ENCODE assay signal across 13 cellular contexts in the genomic region with DNA sequence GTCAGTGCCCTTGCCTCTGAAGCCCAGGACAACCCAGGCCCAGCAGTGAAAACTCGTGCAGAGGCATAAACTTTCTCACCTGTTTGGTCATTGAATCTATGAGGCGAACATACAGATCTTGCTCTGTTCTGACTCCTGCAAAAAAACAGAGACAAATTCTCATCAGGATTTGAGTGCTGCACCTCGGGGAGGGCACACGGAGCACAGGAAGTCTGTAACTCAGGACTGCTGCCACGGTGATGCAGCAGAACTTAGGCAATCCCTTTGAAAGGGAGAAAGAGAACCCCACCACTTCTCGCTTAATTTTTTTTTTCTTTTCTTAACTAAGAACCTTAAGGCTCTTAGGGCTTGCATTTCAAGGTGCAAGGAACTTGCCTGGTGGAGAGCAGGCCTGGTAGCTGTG. TPM values are rescaled to one million over a fixed set of nuclear protein-coding genes. Genes with fewer than 3 reads are reported as not detected.
DNase-seq lines count a peak whose midpoint lies in the region; ATAC-seq and TF ChIP-seq lines count a peak whose summit lies in the region.
"Had no signal": no experiment of that assay in that cellular context is flagged by ENCODE, and none has a peak within 500 bp of the region (broad histone marks: within the 10 kb centered on the region; RNA-seq: fewer than 3 reads in every experiment).

No MANE protein-coding gene starts in this region.

- no peak overlapping the region for H3K27ac Mint-ChIP-seq in activated CD8-positive, alpha-beta memory T cell treated with anti-CD3 and anti-CD28 coated beads, Interleukin-2, amount 10 ng/mL, durations not matched to agents 7 days and 5 days
- no peak overlapping the region for H3K27ac Mint-ChIP-seq in stimulated activated effector memory CD8-positive, alpha-beta T cell treated with anti-CD3 and anti-CD28 coated beads, Interleukin-12 subunit alpha, Interleukin-12 subunit beta, amount 100 ng/mL, for 72 hours

- H2AFZ ChIP-seq in hepatocyte = no peak overlapping the region

- H3K9me2 ChIP-seq in hepatocyte (replicated peaks; ENCODE audit: insufficient read depth) = no peaks in the 10 kb centered on the region

- H3K4me3 ChIP-seq in hepatocyte = no peak overlapping the region

- H3K36me3 ChIP-seq in hepatocyte (replicated peaks; ENCODE audit: insufficient read depth, low read depth) = no peaks in the 10 kb centered on the region
- H3K36me3 ChIP-seq: ascending aorta had no signal

- no peak overlapping the region for H3K4me3 Mint-ChIP-seq in activated CD8-positive, alpha-beta memory T cell treated with anti-CD3 and anti-CD28 coated beads, Interleukin-2, amount 10 ng/mL, durations not matched to agents 7 days and 5 days
- H3K4me3 Mint-ChIP-seq in stimulated activated effector memory CD8-positive, alpha-beta T cell treated with anti-CD3 and anti-CD28 coated beads, Interleukin-12 subunit alpha, Interleukin-12 subunit beta, amount 100 ng/mL, for 72 hours = peak overlapping the region; percentile 65

- H3K27me3 Mint-ChIP-seq in activated CD8-positive, alpha-beta memory T cell treated with anti-CD3 and anti-CD28 coated beads, Interleukin-2, amount 10 ng/mL, durations not matched to agents 7 days and 5 days = peaks cover 66% of the 10 kb centered on the region

- peak overlapping the region; percentile 100 for H3K4me2 ChIP-seq in hepatocyte

- H3K4me1 Mint-ChIP-seq in activated CD8-positive, alpha-beta memory T cell treated with anti-CD3 and anti-CD28 coated beads, Interleukin-2, amount 10 ng/mL, durations not matched to agents 7 days and 5 days = peaks cover 14% of the 10 kb centered on the region
- peaks cover 17% of the 10 kb centered on the region for H3K4me1 Mint-ChIP-seq in stimulated activated effector memory CD8-positive, alpha-beta T cell treated with anti-CD3 and anti-CD28 coated beads, Interleukin-12 subunit alpha, Interleukin-12 subunit beta, amount 100 ng/mL, for 72 hours

- no peak for TF ChIP-seq CTCF in hepatocyte (IDR thresholded peaks at IDR 0.05; ENCODE audit: poor library complexity)

- peaks cover 90% of the 10 kb centered on the region for H3K27me3 ChIP-seq in hepatocyte

- no peaks in the 10 kb centered on the region for H3K9me3 ChIP-seq in hepatocyte (ENCODE audit: low read depth)
- H3K9me3 ChIP-seq: ascending aorta had no signal

- WGBS in hepatocyte (ENCODE audit: low lambda C conversion rate, missing lambda C conversion rate) = 20% methylated on average over 6 of the region's 6 CpGs

- peaks cover 5% of the 10 kb centered on the region for H3K36me3 Mint-ChIP-seq in activated CD8-positive, alpha-beta memory T cell treated with anti-CD3 and anti-CD28 coated beads, Interleukin-2, amount 10 ng/mL, durations not matched to agents 7 days and 5 days
- peaks cover 13% of the 10 kb centered on the region for H3K36me3 Mint-ChIP-seq in stimulated activated effector memory CD8-positive, alpha-beta T cell treated with anti-CD3 and anti-CD28 coated beads, Interleukin-12 subunit alpha, Interleukin-12 subunit beta, amount 100 ng/mL, for 72 hours

- H3K27ac ChIP-seq in hepatocyte = no peak overlapping the region
- H3K27ac ChIP-seq: ascending aorta had no signal

- ATAC-seq in activated CD8-positive, alpha-beta memory T cell treated with anti-CD3 and anti-CD28 coated beads, Interleukin-2, amount 10 ng/mL, durations not matched to agents 7 days and 5 days = no peak
- no peak for ATAC-seq in stimulated activated effector memory CD8-positive, alpha-beta T cell treated with anti-CD3 and anti-CD28 coated beads, Interleukin-12 subunit alpha, Interleukin-12 subunit beta, amount 100 ng/mL, for 72 hours
- ATAC-seq in HG02623 (IDR thresholded peaks at IDR 0.05; ENCODE audit: unreplicated experiment) = no peak
- ATAC-seq: Panc1 had no signal

- CTCF ChIA-PET in activated CD8-positive, alpha-beta memory T cell treated with anti-CD3 and anti-CD28 coated beads, Interleukin-2, amount 10 ng/mL, durations not matched to agents 7 days and 5 days (lab: Charles Lee) = interaction anchor here (0.6 kb wide), 1 partner anchor 86 kb away, joined by 3 read pairs; no protein-coding TSS in a partner anchor

- no peaks in the 10 kb centered on the region for H3K79me2 ChIP-seq in hepatocyte

- peak; percentile 7 for DNase-seq in activated CD8-positive, alpha-beta memory T cell treated with anti-CD3 and anti-CD28 coated beads, Interleukin-2, amount 10 ng/mL, durations not matched to agents 7 days and 5 days
- no peak for DNase-seq in activated CD8-positive, alpha-beta memory T cell treated with anti-CD3 and anti-CD28 coated beads, Interleukin-2, amount 50 U/mL, for 48 hours
- DNase-seq in NCI-H69 (lab: John Stamatoyannopoulos, UW) (peak; percentile 43), hepatocyte (ENCODE audit: low spot score) (no peak), HuH-7.5 (ENCODE audit: low spot score) (no peak), H4 (ENCODE audit: low spot score) (no peak)
- no peak for DNase-seq in stimulated activated effector memory CD8-positive, alpha-beta T cell treated with anti-CD3 and anti-CD28 coated beads, Interleukin-12 subunit alpha, Interleukin-12 subunit beta, amount 100 ng/mL, for 72 hours (ENCODE audit: low spot score in 2 of 2)
- DNase-seq: AML-193, foreskin fibroblast, NCI-H1105 had no signal

- H3K4me1 ChIP-seq in hepatocyte (ENCODE audit: insufficient read depth) = peaks cover 32% of the 10 kb centered on the region

- H4K20me1 ChIP-seq in hepatocyte (ENCODE audit: insufficient read depth, poor library complexity, severe bottlenecking) = no peaks in the 10 kb centered on the region

- no peaks in the 10 kb centered on the region for H3K9me3 Mint-ChIP-seq in activated CD8-positive, alpha-beta memory T cell treated with anti-CD3 and anti-CD28 coated beads, Interleukin-2, amount 10 ng/mL, durations not matched to agents 7 days and 5 days (ENCODE audit: low read depth)
- no peaks in the 10 kb centered on the region for H3K9me3 Mint-ChIP-seq in stimulated activated effector memory CD8-positive, alpha-beta T cell treated with anti-CD3 and anti-CD28 coated beads, Interleukin-12 subunit alpha, Interleukin-12 subunit beta, amount 100 ng/mL, for 72 hours

RNA-seq across cellular contexts. Expression of a gene that starts 2.0 kb away (rescaled TPM):
- total RNA-seq in activated CD8-positive, alpha-beta memory T cell treated with anti-CD3 and anti-CD28 coated beads, Interleukin-2, amount 10 ng/mL, durations not matched to agents 7 days and 5 days = not detected
- total RNA-seq in hepatocyte = 0.40 and 0.77 TPM in 2 replicates
- 0.15 and 0.22 TPM in 2 replicates for polyA plus RNA-seq in hepatocyte
- 0.33 TPM in 2 replicates for total RNA-seq in H4 (2014; rRNA removed; shearing (Covaris generic))

Comparison
In these comparisons a context has a peak if more than half of its experiments do, and no peak if none do; other contexts are left out.
1. DNase-seq: peak in activated CD8-positive, alpha-beta memory T cell treated with anti-CD3 and anti-CD28 coated beads, Interleukin-2, amount 10 ng/mL, durations not matched to agents 7 days and 5 days (single experiment) and NCI-H69 (single experiment); none in activated CD8-positive, alpha-beta memory T cell treated with anti-CD3 and anti-CD28 coated beads, Interleukin-2, amount 50 U/mL, for 48 hours (single experiment), hepatocyte (single experiment), stimulated activated effector memory CD8-positive, alpha-beta T cell treated with anti-CD3 and anti-CD28 coated beads, Interleukin-12 subunit alpha, Interleukin-12 subunit beta, amount 100 ng/mL, for 72 hours (0 of 2), HuH-7.5 (single experiment) and H4 (single experiment).